37 cellular contexts compared by ENCODE assay signal in the genomic region with DNA sequence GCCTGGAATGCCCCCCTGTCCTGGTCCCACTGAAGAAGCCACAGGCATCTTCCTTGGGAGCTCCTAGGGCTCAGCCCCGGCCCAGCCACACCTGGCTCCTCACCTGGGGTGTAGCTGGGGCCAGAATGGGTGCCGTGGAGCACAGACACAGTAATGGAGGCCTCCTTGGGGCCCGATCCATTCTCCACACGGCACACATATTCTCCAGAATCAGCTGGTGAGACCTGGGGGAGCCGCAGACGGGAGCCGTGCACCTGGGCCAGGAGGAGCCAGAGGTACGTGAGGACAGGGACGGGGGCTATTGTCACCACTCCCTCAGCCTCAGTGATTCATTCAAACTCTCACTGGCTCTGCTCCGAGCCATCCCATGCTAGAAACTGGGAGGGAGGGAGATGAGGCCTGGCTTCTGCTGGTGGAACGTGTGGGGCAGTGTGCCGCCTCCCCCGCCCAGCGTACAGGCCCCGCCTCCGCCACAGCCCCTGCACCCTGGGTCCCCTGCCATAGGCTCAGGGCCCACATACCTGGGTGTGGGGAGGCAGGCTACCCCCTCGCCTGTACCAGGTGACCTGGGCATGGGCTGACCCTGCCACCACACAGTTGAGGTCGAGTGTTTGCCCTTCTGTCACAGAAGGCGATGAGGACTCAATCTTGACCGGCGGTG. TPM values are rescaled to one million over a fixed set of nuclear protein-coding genes. Genes with fewer than 3 reads are reported as not detected.
"Had no signal": no experiment of that assay in that cellular context is flagged by ENCODE, and none has a peak within 500 bp of the region (broad histone marks: within the 10 kb centered on the region; RNA-seq: fewer than 3 reads in every experiment).

No MANE protein-coding gene starts in this region.

- FAIRE-seq: endometrium, endothelial cell of umbilical vein had no signal

- H3K9me3 Mint-ChIP-seq: activated CD4-positive, alpha-beta memory T cell treated with anti-CD3 and anti-CD28 coated beads for 36 hours; activated CD4-positive, alpha-beta T cell treated with anti-CD3 and anti-CD28 coated beads, Interleukin-2, amount 10 ng/mL, durations not matched to agents 24 days and 14 days; activated naive CD4-positive, alpha-beta T cell treated with anti-CD3 and anti-CD28 coated beads for 36 hours; activated naive CD4-positive, alpha-beta T cell treated with anti-CD3 and anti-CD28 coated beads, Interleukin-2, amount 50 U/mL, for 24 hours; activated naive CD8-positive, alpha-beta T cell treated with anti-CD3 and anti-CD28 coated beads for 36 hours; activated naive CD8-positive, alpha-beta T cell treated with anti-CD3 and anti-CD28 coated beads, Interleukin-2, amount 50 U/mL, for 24 hours; activated T-helper 1 cell treated with anti-CD3 and anti-CD28 coated beads, Interleukin-12 subunit alpha, Interleukin-12 subunit beta, Interleukin-2, Interleukin-4 antibody, amounts not matched to agents 30 ng/mL and 10 ng/mL and 1 ng/mL, durations not matched to agents 14 hours and 24 hours and 36 hours; activated T-helper 2 cell treated with anti-CD3 and anti-CD28 coated beads, Interferon-gamma antibody, Interleukin-2, Interleukin-4, amounts not matched to agents 10 μg/mL and 5 μg/mL and 100 μg/mL, durations not matched to agents 14 hours and 24 hours and 36 hours had no signal

- H3K9me3 ChIP-seq: adrenal gland, body of pancreas, colonic mucosa, esophagus squamous epithelium, gastroesophageal sphincter had no signal

- H3K36me3 Mint-ChIP-seq: activated CD4-positive, alpha-beta memory T cell treated with anti-CD3 and anti-CD28 coated beads for 36 hours; activated CD8-positive, alpha-beta memory T cell treated with anti-CD3 and anti-CD28 coated beads, Interleukin-2, amount 10 ng/mL, durations not matched to agents 7 days and 5 days; activated naive CD4-positive, alpha-beta T cell treated with anti-CD3 and anti-CD28 coated beads, Interleukin-2, amount 50 U/mL, for 24 hours; activated naive CD8-positive, alpha-beta T cell treated with anti-CD3 and anti-CD28 coated beads for 36 hours had no signal

- H3K27ac ChIP-seq: adrenal gland, body of pancreas, colonic mucosa, epithelial cell of prostate had no signal

- H3K4me1 ChIP-seq: adrenal gland, body of pancreas, colonic mucosa, esophagus squamous epithelium had no signal

- H3K27me3 Mint-ChIP-seq: activated CD4-positive, alpha-beta memory T cell treated with anti-CD3 and anti-CD28 coated beads for 36 hours; activated CD4-positive, alpha-beta T cell treated with anti-CD3 and anti-CD28 coated beads for 36 hours; activated CD4-positive, alpha-beta T cell treated with anti-CD3 and anti-CD28 coated beads, Interleukin-2, amount 10 ng/mL, durations not matched to agents 24 days and 14 days; activated CD8-positive, alpha-beta memory T cell treated with anti-CD3 and anti-CD28 coated beads, Interleukin-2, amount 10 ng/mL, durations not matched to agents 7 days and 5 days; activated naive CD4-positive, alpha-beta T cell treated with anti-CD3 and anti-CD28 coated beads, Interleukin-2, amount 50 U/mL, for 24 hours; activated naive CD8-positive, alpha-beta T cell treated with anti-CD3 and anti-CD28 coated beads for 36 hours; activated naive CD8-positive, alpha-beta T cell treated with anti-CD3 and anti-CD28 coated beads, Interleukin-2, amount 50 U/mL, for 24 hours had no signal

- H3K4me1 Mint-ChIP-seq: activated CD4-positive, alpha-beta T cell treated with anti-CD3 and anti-CD28 coated beads for 36 hours; activated naive CD4-positive, alpha-beta T cell treated with anti-CD3 and anti-CD28 coated beads, Interleukin-2, amount 50 U/mL, for 24 hours had no signal

- H3K4me3 Mint-ChIP-seq: activated CD4-positive, alpha-beta memory T cell treated with anti-CD3 and anti-CD28 coated beads for 36 hours; activated CD4-positive, alpha-beta T cell treated with anti-CD3 and anti-CD28 coated beads for 36 hours; activated CD4-positive, alpha-beta T cell treated with anti-CD3 and anti-CD28 coated beads, Interleukin-2, amount 10 ng/mL, durations not matched to agents 24 days and 14 days; activated CD8-positive, alpha-beta memory T cell treated with anti-CD3 and anti-CD28 coated beads, Interleukin-2, amount 10 ng/mL, durations not matched to agents 7 days and 5 days; activated CD8-positive, alpha-beta T cell treated with anti-CD3 and anti-CD28 coated beads, Interleukin-2, amount 10 ng/mL, durations not matched to agents 7 days and 5 days; activated naive CD4-positive, alpha-beta T cell treated with anti-CD3 and anti-CD28 coated beads for 36 hours; activated naive CD4-positive, alpha-beta T cell treated with anti-CD3 and anti-CD28 coated beads, Interleukin-2, amount 50 U/mL, for 24 hours; activated naive CD8-positive, alpha-beta T cell treated with anti-CD3 and anti-CD28 coated beads for 36 hours; activated naive CD8-positive, alpha-beta T cell treated with anti-CD3 and anti-CD28 coated beads, Interleukin-2, amount 50 U/mL, for 24 hours; activated T-helper 1 cell treated with anti-CD3 and anti-CD28 coated beads, Interleukin-12 subunit alpha, Interleukin-12 subunit beta, Interleukin-2, Interleukin-4 antibody, amounts not matched to agents 30 ng/mL and 10 ng/mL and 1 ng/mL, durations not matched to agents 14 hours and 24 hours and 36 hours had no signal

- H3K4me3 ChIP-seq: adrenal gland, body of pancreas, colonic mucosa, esophagus squamous epithelium, gastroesophageal sphincter had no signal

- ATAC-seq: activated CD4-positive, alpha-beta T cell treated with anti-CD3 and anti-CD28 coated beads for 36 hours; activated CD8-positive, alpha-beta memory T cell treated with anti-CD3 and anti-CD28 coated beads, Interleukin-2, amount 10 ng/mL, durations not matched to agents 7 days and 5 days; activated CD8-positive, alpha-beta T cell treated with anti-CD3 and anti-CD28 coated beads, Interleukin-2, amount 10 ng/mL, durations not matched to agents 7 days and 5 days; activated naive CD8-positive, alpha-beta T cell treated with anti-CD3 and anti-CD28 coated beads, Interleukin-2, amount 50 U/mL, for 24 hours; body of pancreas; gastroesophageal sphincter had no signal

- H3K27ac Mint-ChIP-seq: activated CD4-positive, alpha-beta memory T cell treated with anti-CD3 and anti-CD28 coated beads for 36 hours; activated CD4-positive, alpha-beta T cell treated with anti-CD3 and anti-CD28 coated beads for 36 hours; activated CD4-positive, alpha-beta T cell treated with anti-CD3 and anti-CD28 coated beads, Interleukin-2, amount 10 ng/mL, durations not matched to agents 24 days and 14 days; activated CD8-positive, alpha-beta memory T cell treated with anti-CD3 and anti-CD28 coated beads, Interleukin-2, amount 10 ng/mL, durations not matched to agents 7 days and 5 days; activated CD8-positive, alpha-beta T cell treated with anti-CD3 and anti-CD28 coated beads, Interleukin-2, amount 10 ng/mL, durations not matched to agents 7 days and 5 days; activated naive CD4-positive, alpha-beta T cell treated with anti-CD3 and anti-CD28 coated beads for 36 hours; activated naive CD4-positive, alpha-beta T cell treated with anti-CD3 and anti-CD28 coated beads, Interleukin-2, amount 50 U/mL, for 24 hours; activated naive CD8-positive, alpha-beta T cell treated with anti-CD3 and anti-CD28 coated beads for 36 hours; activated naive CD8-positive, alpha-beta T cell treated with anti-CD3 and anti-CD28 coated beads, Interleukin-2, amount 50 U/mL, for 24 hours; activated T-helper 1 cell treated with anti-CD3 and anti-CD28 coated beads, Interleukin-12 subunit alpha, Interleukin-12 subunit beta, Interleukin-2, Interleukin-4 antibody, amounts not matched to agents 30 ng/mL and 10 ng/mL and 1 ng/mL, durations not matched to agents 14 hours and 24 hours and 36 hours; activated T-helper 2 cell treated with anti-CD3 and anti-CD28 coated beads, Interferon-gamma antibody, Interleukin-2, Interleukin-4, amounts not matched to agents 10 μg/mL and 5 μg/mL and 100 μg/mL, durations not matched to agents 14 hours and 24 hours and 36 hours had no signal

- H3K27me3 ChIP-seq: adrenal gland, body of pancreas, colonic mucosa, esophagus squamous epithelium, gastroesophageal sphincter had no signal

- DNase-seq: activated CD4-positive, alpha-beta memory T cell treated with anti-CD3 and anti-CD28 coated beads for 36 hours; activated CD4-positive, alpha-beta T cell treated with anti-CD3 and anti-CD28 coated beads for 36 hours; activated CD4-positive, alpha-beta T cell treated with anti-CD3 and anti-CD28 coated beads, Interleukin-2, amount 10 ng/mL, durations not matched to agents 24 days and 14 days; activated CD4-positive, CD25-positive, alpha-beta regulatory T cell; activated CD4-positive, CD25-positive, alpha-beta regulatory T cell treated with anti-CD3 and anti-CD28 coated beads, Interleukin-2, amount 50 U/mL, for 72 hours; activated CD8-positive, alpha-beta memory T cell treated with anti-CD3 and anti-CD28 coated beads, Interleukin-2, amount 10 ng/mL, durations not matched to agents 7 days and 5 days; activated CD8-positive, alpha-beta memory T cell treated with anti-CD3 and anti-CD28 coated beads, Interleukin-2, amount 50 U/mL, for 4 hours; activated CD8-positive, alpha-beta T cell treated with anti-CD3 and anti-CD28 coated beads, Interleukin-2, amount 10 ng/mL, durations not matched to agents 7 days and 5 days; activated effector memory CD4-positive, alpha-beta T cell treated with anti-CD3 and anti-CD28 coated beads, Interleukin-2, amount 50 U/mL, for 16 hours; activated naive CD4-positive, alpha-beta T cell treated with anti-CD3 and anti-CD28 coated beads for 36 hours; activated naive CD8-positive, alpha-beta T cell treated with anti-CD3 and anti-CD28 coated beads for 36 hours; activated naive CD8-positive, alpha-beta T cell treated with anti-CD3 and anti-CD28 coated beads, Interleukin-2, amount 50 U/mL, for 24 hours; activated T-cell treated with anti-CD3 and anti-CD28 coated beads, Interleukin-2, amount 50 U/mL, for 1 hour; activated T-cell treated with anti-CD3 and anti-CD28 coated beads, Interleukin-2, amount 50 U/mL, for 48 hours; amygdala; body of pancreas; central memory CD4-positive, alpha-beta T cell; cerebellar nuclear complex; colonic mucosa; effector CD8-positive, alpha-beta T cell; esophagus squamous epithelium; foreskin melanocyte; T-helper 1 cell; T-helper 2 cell had no signal

RNA-seq across cellular contexts. Expression of a gene that starts 42.2 kb away (rescaled TPM):
- total RNA-seq: activated CD4-positive, alpha-beta memory T cell treated with anti-CD3 and anti-CD28 coated beads for 36 hours; activated CD8-positive, alpha-beta memory T cell treated with anti-CD3 and anti-CD28 coated beads for 36 hours; activated CD8-positive, alpha-beta memory T cell treated with anti-CD3 and anti-CD28 coated beads, Interleukin-2, amount 10 ng/mL, durations not matched to agents 7 days and 5 days; activated CD8-positive, alpha-beta T cell treated with anti-CD3 and anti-CD28 coated beads, Interleukin-2, amount 10 ng/mL, durations not matched to agents 7 days and 5 days; activated naive CD4-positive, alpha-beta T cell treated with anti-CD3 and anti-CD28 coated beads for 36 hours; activated T-helper 1 cell treated with anti-CD3 and anti-CD28 coated beads, Interleukin-12 subunit alpha, Interleukin-12 subunit beta, Interleukin-2, Interleukin-4 antibody, amounts not matched to agents 30 ng/mL and 10 ng/mL and 1 ng/mL, durations not matched to agents 14 hours and 24 hours and 36 hours; activated T-helper 2 cell treated with anti-CD3 and anti-CD28 coated beads, Interferon-gamma antibody, Interleukin-2, Interleukin-4, amounts not matched to agents 10 μg/mL and 5 μg/mL and 100 μg/mL, durations not matched to agents 14 hours and 24 hours and 36 hours; dermis microvascular lymphatic vessel endothelial cell; esophagus squamous epithelium; fibroblast of lung; fibroblast of villous mesenchyme; glomerular endothelial cell had no signal
- polyA plus RNA-seq: endothelial cell of umbilical vein, fibroblast of lung had no signal
